ENCODE assay signal across 8 cellular contexts in the genomic region with DNA sequence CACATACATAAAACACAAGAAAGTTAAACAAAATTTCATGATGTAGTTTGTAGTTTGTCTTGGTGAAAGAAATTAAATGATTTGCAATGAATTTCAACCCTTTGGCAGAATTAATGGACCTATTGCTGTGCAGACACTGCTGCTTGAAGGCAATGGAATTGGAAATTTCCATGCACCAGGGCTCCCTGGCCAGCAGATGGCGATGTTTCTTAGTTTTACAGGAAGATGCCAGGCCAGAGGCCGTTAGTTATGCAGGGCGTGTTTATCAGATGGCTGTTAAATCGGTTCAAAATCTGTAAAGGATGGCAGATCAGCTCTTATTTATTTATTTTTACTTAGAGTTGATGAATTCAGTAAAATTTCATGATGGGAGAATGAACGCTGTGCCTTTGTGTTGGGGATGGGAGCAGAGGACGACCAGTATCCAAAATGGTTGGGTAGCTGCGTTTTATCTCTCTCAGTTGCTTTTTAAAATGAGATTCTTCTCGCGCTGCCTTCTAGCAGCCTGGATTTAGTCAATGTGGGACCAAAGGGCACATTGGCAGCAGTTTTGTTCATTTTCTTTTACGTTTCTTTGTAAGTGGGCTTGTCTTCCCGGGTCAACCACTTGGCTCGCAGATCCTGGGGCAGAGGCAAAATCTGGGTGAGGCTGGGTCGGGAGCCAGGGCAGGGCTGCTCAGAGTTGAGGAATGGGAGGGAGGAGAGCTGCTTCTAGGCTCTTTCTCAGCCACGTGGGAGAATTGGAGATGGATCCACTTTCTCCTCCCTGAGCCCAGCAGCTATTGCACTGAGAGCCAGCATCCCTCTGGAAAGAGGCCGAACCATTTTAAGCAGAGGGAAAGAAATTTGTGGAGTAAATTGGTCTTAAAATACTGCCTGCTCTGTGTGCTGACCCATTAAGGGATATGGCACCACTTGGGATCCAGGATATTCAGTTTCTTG.
DNase-seq lines count a peak whose midpoint lies in the region; ATAC-seq and TF ChIP-seq lines count a peak whose summit lies in the region.

No MANE protein-coding gene starts in this region.

- ATAC-seq in GM19043 (IDR thresholded peaks at IDR 0.05; ENCODE audit: low read depth, unreplicated experiment) (peak; percentile 82), HG03280 (IDR thresholded peaks at IDR 0.05; ENCODE audit: unreplicated experiment) (peak; percentile 93), right lobe of liver (peak; percentile 95 to 100 (median 97))

- no peak overlapping the region for H3K9ac ChIP-seq in colonic mucosa (ENCODE audit: low read depth in 2 of 2, low read length in 2 of 2)

- WGBS in right lobe of liver (ENCODE audit: insufficient coverage, low coverage, low lambda C conversion rate, missing lambda C conversion rate) = 35% methylated on average over 13 of the region's 15 CpGs

- H3K9me3 ChIP-seq in colonic mucosa (no peaks in the 10 kb centered on the region), right lobe of liver (no peaks in the 10 kb centered on the region)

- H3K4me3 ChIP-seq in BJ (ENCODE audit: low read depth, low read length) (no peak overlapping the region), colonic mucosa (no peak overlapping the region), right lobe of liver (no peak overlapping the region)

- DNase-seq in BJ (ENCODE audit: low read depth) (peak; percentile 8), NCI-H345 (lab: John Stamatoyannopoulos, UW) (peak; percentile 79), colonic mucosa (peak; percentile 72), right lobe of liver (peak; percentile 61 to 74 (median 70))
- DNase-seq in activated CD4-positive, alpha-beta T cell treated with anti-CD3 and anti-CD28 coated beads for 24 hours (ENCODE audit: low read depth in 2 of 2) = peak; percentile 29 to 47
- DNase-seq in stimulated activated CD4-positive, alpha-beta T cell treated with anti-CD3 and anti-CD28 coated beads, TNF-alpha, amount 100 ng/mL, for 4 hours (ENCODE audit: low read depth in 3 of 3) = peak; percentile 3 to 13 (median 3)

- CTCF ChIA-PET in BJ (lab: Yijun Ruan, JAX) = interaction anchor here (0.7 to 3.7 kb wide), 17 partner anchors 8 to 979 kb away, joined by 3 to 25 read pairs (median 5); a partner anchor contains a TSS

- H3K27me3 ChIP-seq in BJ (ENCODE audit: control insufficient read depth, insufficient read depth, low read length) = no peaks in the 10 kb centered on the region
- no peaks in the 10 kb centered on the region for H3K27me3 ChIP-seq in colonic mucosa
- H3K27me3 ChIP-seq in right lobe of liver = no peaks in the 10 kb centered on the region

- H3K4me1 ChIP-seq in colonic mucosa (no peaks in the 10 kb centered on the region), right lobe of liver (no peaks in the 10 kb centered on the region)

- peak; percentile 94 for TF ChIP-seq CTCF in BJ (IDR thresholded peaks at IDR 0.05; ENCODE audit: insufficient read depth, low read depth, low read length)
- peak; percentile 94 for TF ChIP-seq CTCF in colonic mucosa (IDR thresholded peaks at IDR 0.05)
- TF ChIP-seq CTCF in right lobe of liver (IDR thresholded peaks at IDR 0.05) = peak; percentile 90 to 95 (median 91)

- intact Hi-C loops in colonic mucosa (cut with DNase I) (loop anchor here (10.0 kb wide), 1 partner anchor 976 kb away; a partner anchor contains a TSS), right lobe of liver (cut with DNase I) (no loop called here)

- TF ChIP-seq POLR2A in right lobe of liver (IDR thresholded peaks at IDR 0.05) = no peak

- POLR2A ChIA-PET in BJ (lab: Charles Lee) = no interaction called here

- H3K36me3 ChIP-seq in BJ (ENCODE audit: control insufficient read depth, insufficient read depth, low read length) (no peaks in the 10 kb centered on the region), colonic mucosa (no peaks in the 10 kb centered on the region), right lobe of liver (no peaks in the 10 kb centered on the region)

- no peak overlapping the region for H3K27ac ChIP-seq in colonic mucosa
- no peak overlapping the region for H3K27ac ChIP-seq in right lobe of liver

Comparison
In these comparisons a context has a peak if more than half of its experiments do, and no peak if none do; other contexts are left out.
1. DNase-seq: peak in every context shown above with its lines; median percentile 79 in NCI-H345; 72 in colonic mucosa; 70 in right lobe of liver; 38 in activated CD4-positive, alpha-beta T cell treated with anti-CD3 and anti-CD28 coated beads for 24 hours; 8 in BJ; 3 in stimulated activated CD4-positive, alpha-beta T cell treated with anti-CD3 and anti-CD28 coated beads, TNF-alpha, amount 100 ng/mL, for 4 hours.